In genomic region chr15:78873796-78874761, GRCh38 we compare ENCODE assay signal across 1 cellular context.
TF ChIP-seq lines count a peak whose summit lies in the region.

No MANE protein-coding gene starts in this region.

TF ChIP-seq in H1, 55 proteins besides CTCF, POLR2A, EP300 and RAD21 (continued from another document):
- TF ChIP-seq CHD7 (IDR thresholded peaks at IDR 0.05; ENCODE audit: insufficient replicate concordance, low read length), result no peak
- TF ChIP-seq TEAD4 (IDR thresholded peaks at IDR 0.05; ENCODE audit: low read depth, low read length), result no peak
